In genomic region chr5:65065112-65065511, GRCh38 we compare ENCODE assay signal across 17 cellular contexts.
"Had no signal": no experiment of that assay in that cellular context is flagged by ENCODE, and none has a peak within 500 bp of the region (broad histone marks: within the 10 kb centered on the region; RNA-seq: fewer than 3 reads in every experiment).

No MANE protein-coding gene starts in this region.

- H3K27ac Mint-ChIP-seq: naive thymus-derived CD4-positive, alpha-beta T cell; stimulated activated effector memory CD8-positive, alpha-beta T cell treated with anti-CD3 and anti-CD28 coated beads, Interleukin-12 subunit alpha, Interleukin-12 subunit beta, amount 100 ng/mL, for 72 hours had no signal

- ATAC-seq: gastrocnemius medialis; heart right ventricle; naive thymus-derived CD4-positive, alpha-beta T cell; psoas muscle; right lobe of liver; stimulated activated effector memory CD8-positive, alpha-beta T cell treated with anti-CD3 and anti-CD28 coated beads, Interleukin-12 subunit alpha, Interleukin-12 subunit beta, amount 100 ng/mL, for 72 hours; stimulated activated naive CD8-positive, alpha-beta T cell treated with anti-CD3 and anti-CD28 coated beads, Interleukin-15, Interleukin-2, amounts not matched to agents 100 U/mL and 50 U/mL, for 24 hours had no signal

- H3K4me3 Mint-ChIP-seq: naive thymus-derived CD4-positive, alpha-beta T cell; stimulated activated effector memory CD8-positive, alpha-beta T cell treated with anti-CD3 and anti-CD28 coated beads, Interleukin-12 subunit alpha, Interleukin-12 subunit beta, amount 100 ng/mL, for 72 hours had no signal

- H3K4me1 Mint-ChIP-seq: naive thymus-derived CD4-positive, alpha-beta T cell had no signal

- DNase-seq: dorsolateral prefrontal cortex; effector CD8-positive, alpha-beta T cell; gastrocnemius medialis; heart right ventricle; hypothalamus; kidney glomerular epithelial cell; naive thymus-derived CD4-positive, alpha-beta T cell; psoas muscle; retina; right lobe of liver; stimulated activated CD4-positive, alpha-beta T cell treated with anti-CD3 and anti-CD28 coated beads, Interleukin-4, amount 100 ng/mL, for 1 hour; stimulated activated CD8-positive, alpha-beta memory T cell treated with anti-CD3 and anti-CD28 coated beads, Interleukin-4, amount 100 ng/mL, for 48 hours; stimulated activated naive CD8-positive, alpha-beta T cell treated with anti-CD3 and anti-CD28 coated beads, Interleukin-15, Interleukin-2, amounts not matched to agents 100 U/mL and 50 U/mL, for 24 hours; thyroid gland; upper lobe of left lung had no signal

- H3K9me3 Mint-ChIP-seq: stimulated activated effector memory CD8-positive, alpha-beta T cell treated with anti-CD3 and anti-CD28 coated beads, Interleukin-12 subunit alpha, Interleukin-12 subunit beta, amount 100 ng/mL, for 72 hours had no signal

- H3K36me3 Mint-ChIP-seq: naive thymus-derived CD4-positive, alpha-beta T cell; stimulated activated effector memory CD8-positive, alpha-beta T cell treated with anti-CD3 and anti-CD28 coated beads, Interleukin-12 subunit alpha, Interleukin-12 subunit beta, amount 100 ng/mL, for 72 hours had no signal

- FAIRE-seq: islet of Langerhans had no signal
